In genomic region chr5:100779669-100780375, GRCh38 we compare ENCODE assay signal across 8 cellular contexts.
DNase-seq lines count a peak whose midpoint lies in the region; ATAC-seq lines count a peak whose summit lies in the region.

No MANE protein-coding gene starts in this region.

- peak; percentile 79 for DNase-seq in SKM-1 treated with dmso at 0.1 percent for 144 hours (lab: John Stamatoyannopoulos, UW; ENCODE audit: unreplicated experiment)
- DNase-seq in memory B cell (ENCODE audit: low spot score in 2 of 2) = no peak
- DNase-seq in cerebellar cortex (ENCODE audit: low spot score) = no peak
- no peak for DNase-seq in NAMALWA (ENCODE audit: low spot score)
- DNase-seq in NCI-H510A (lab: John Stamatoyannopoulos, UW) = no peak
- no peak for DNase-seq in iPS-NIHi7 (ENCODE audit: extremely low spot score)

- peak overlapping the region; percentile 95 for H3K27ac Mint-ChIP-seq in memory B cell

- H3K4me3 Mint-ChIP-seq in memory B cell = peak overlapping the region; percentile 74

- H3K27me3 Mint-ChIP-seq in memory B cell = no peaks in the 10 kb centered on the region

- no peaks in the 10 kb centered on the region for H3K36me3 Mint-ChIP-seq in memory B cell

- peaks cover 52% of the 10 kb centered on the region for H3K4me1 Mint-ChIP-seq in memory B cell

- ATAC-seq in GM18870 (IDR thresholded peaks at IDR 0.05; ENCODE audit: unreplicated experiment) = peak; percentile 4
- ATAC-seq in HG02852 (IDR thresholded peaks at IDR 0.05; ENCODE audit: unreplicated experiment) = peak; percentile 25
- peak; percentile 4 for ATAC-seq in memory B cell (ENCODE audit: low read depth)

- H3K9me3 Mint-ChIP-seq in memory B cell = no peaks in the 10 kb centered on the region
